ENCODE assay signal across 2 cellular contexts in the genomic region with DNA sequence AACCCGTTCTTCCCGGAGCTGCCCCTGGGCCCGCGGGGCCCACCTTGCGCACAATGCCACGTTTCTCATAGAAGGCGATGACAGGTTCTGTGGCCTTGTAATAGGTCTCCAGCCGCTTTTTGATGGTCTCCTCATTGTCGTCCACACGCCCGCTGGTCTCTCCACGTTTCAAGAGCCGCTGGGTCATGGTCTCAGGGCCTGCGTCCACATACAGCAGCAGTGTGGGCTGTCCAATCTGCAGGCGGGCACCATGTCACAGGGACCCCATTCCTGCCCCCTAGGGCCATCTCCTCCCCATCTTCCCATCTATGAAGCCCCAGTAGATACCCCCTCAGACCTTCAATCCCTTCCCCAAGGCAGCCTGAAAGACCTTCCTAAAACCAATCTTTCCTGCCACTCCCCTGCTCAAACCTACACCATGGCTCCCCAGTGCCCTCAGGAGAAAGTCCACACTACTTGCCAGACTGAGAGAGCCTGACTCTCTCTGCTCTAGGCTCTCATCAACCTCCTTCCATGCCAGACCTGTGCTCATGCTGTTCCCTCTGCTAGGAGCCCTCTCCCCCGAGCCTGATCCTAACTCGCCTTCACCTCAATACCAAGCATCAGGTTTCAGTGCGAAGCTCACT.
TF ChIP-seq lines count a peak whose summit lies in the region.

No MANE protein-coding gene starts in this region.

TF ChIP-seq in WTC11, 78 proteins besides CTCF, POLR2A, EP300 and RAD21:
- TF ChIP-seq ZNF425 (CRISPR knock-in tag; conservative IDR thresholded peaks at IDR 0.05) (no peak), ZNF671 (CRISPR knock-in tag; IDR thresholded peaks at IDR 0.05) (no peak), NR1H2 (CRISPR knock-in tag; IDR thresholded peaks at IDR 0.05) (no peak)
- TF ChIP-seq, protein P1, sequence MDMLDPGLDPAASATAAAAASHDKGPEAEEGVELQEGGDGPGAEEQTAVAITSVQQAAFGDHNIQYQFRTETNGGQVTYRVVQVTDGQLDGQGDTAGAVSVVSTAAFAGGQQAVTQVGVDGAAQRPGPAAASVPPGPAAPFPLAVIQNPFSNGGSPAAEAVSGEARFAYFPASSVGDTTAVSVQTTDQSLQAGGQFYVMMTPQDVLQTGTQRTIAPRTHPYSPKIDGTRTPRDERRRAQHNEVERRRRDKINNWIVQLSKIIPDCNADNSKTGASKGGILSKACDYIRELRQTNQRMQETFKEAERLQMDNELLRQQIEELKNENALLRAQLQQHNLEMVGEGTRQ (CRISPR knock-in tag; IDR thresholded peaks at IDR 0.05): no peak
TF ChIP-seq in WTC11: peak in this region for 0.

TF ChIP-seq in SK-N-SH, 30 proteins besides CTCF, POLR2A, EP300 and RAD21:
- TF ChIP-seq NRF1 (IDR thresholded peaks at IDR 0.05; ENCODE audit: low read depth, low read length) (no peak), RFX5 (IDR thresholded peaks at IDR 0.05; ENCODE audit: low read length) (no peak), USF1 (IDR thresholded peaks at IDR 0.05; ENCODE audit: borderline replicate concordance, low read depth) (no peak), MXI1 (IDR thresholded peaks at IDR 0.05; ENCODE audit: low read depth, low read length) (no peak), SIN3A (IDR thresholded peaks at IDR 0.05; ENCODE audit: borderline replicate concordance, low read depth, low read length) (no peak), JUND (IDR thresholded peaks at IDR 0.05) (no peak), TCF12 (IDR thresholded peaks at IDR 0.05) (no peak), TEAD4 (IDR thresholded peaks at IDR 0.05; ENCODE audit: borderline replicate concordance, insufficient read depth) (no peak), TAF1 (IDR thresholded peaks at IDR 0.05; ENCODE audit: borderline replicate concordance, low read depth, low read length) (no peak), YY1 (IDR thresholded peaks at IDR 0.05; ENCODE audit: low read depth) (no peak), FOXM1 (IDR thresholded peaks at IDR 0.05; ENCODE audit: low read depth) (no peak), ELF1 (IDR thresholded peaks at IDR 0.05) (no peak), REST (IDR thresholded peaks at IDR 0.05; ENCODE audit: low read depth, low read length) (no peak), RXRA (IDR thresholded peaks at IDR 0.05; ENCODE audit: borderline replicate concordance, low read depth) (no peak), POLR2AphosphoS5 (IDR thresholded peaks at IDR 0.05; ENCODE audit: low read depth, low read length) (no peak), CHD2 (IDR thresholded peaks at IDR 0.05; ENCODE audit: low read length, partially characterized antibody) (no peak)
- TF ChIP-seq, protein P2, sequence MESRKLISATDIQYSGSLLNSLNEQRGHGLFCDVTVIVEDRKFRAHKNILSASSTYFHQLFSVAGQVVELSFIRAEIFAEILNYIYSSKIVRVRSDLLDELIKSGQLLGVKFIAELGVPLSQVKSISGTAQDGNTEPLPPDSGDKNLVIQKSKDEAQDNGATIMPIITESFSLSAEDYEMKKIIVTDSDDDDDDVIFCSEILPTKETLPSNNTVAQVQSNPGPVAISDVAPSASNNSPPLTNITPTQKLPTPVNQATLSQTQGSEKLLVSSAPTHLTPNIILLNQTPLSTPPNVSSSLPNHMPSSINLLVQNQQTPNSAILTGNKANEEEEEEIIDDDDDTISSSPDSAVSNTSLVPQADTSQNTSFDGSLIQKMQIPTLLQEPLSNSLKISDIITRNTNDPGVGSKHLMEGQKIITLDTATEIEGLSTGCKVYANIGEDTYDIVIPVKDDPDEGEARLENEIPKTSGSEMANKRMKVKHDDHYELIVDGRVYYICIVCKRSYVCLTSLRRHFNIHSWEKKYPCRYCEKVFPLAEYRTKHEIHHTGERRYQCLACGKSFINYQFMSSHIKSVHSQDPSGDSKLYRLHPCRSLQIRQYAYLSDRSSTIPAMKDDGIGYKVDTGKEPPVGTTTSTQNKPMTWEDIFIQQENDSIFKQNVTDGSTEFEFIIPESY (IDR thresholded peaks at IDR 0.05; ENCODE audit: borderline replicate concordance, low read depth): no peak
- TF ChIP-seq, protein P3, sequence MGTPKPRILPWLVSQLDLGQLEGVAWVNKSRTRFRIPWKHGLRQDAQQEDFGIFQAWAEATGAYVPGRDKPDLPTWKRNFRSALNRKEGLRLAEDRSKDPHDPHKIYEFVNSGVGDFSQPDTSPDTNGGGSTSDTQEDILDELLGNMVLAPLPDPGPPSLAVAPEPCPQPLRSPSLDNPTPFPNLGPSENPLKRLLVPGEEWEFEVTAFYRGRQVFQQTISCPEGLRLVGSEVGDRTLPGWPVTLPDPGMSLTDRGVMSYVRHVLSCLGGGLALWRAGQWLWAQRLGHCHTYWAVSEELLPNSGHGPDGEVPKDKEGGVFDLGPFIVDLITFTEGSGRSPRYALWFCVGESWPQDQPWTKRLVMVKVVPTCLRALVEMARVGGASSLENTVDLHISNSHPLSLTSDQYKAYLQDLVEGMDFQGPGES (IDR thresholded peaks at IDR 0.05; ENCODE audit: low read depth, low read length): no peak
